Comparison of ENCODE assay signal across 17 cellular contexts in genomic region chr10:99623919-99624318, GRCh38.
"Had no signal": no experiment of that assay in that cellular context is flagged by ENCODE, and none has a peak within 500 bp of the region (broad histone marks: within the 10 kb centered on the region; RNA-seq: fewer than 3 reads in every experiment).

No MANE protein-coding gene starts in this region.

- H3K27me3 ChIP-seq: tibial artery, uterus had no signal

- H3K4me3 Mint-ChIP-seq: activated naive CD8-positive, alpha-beta T cell treated with anti-CD3 and anti-CD28 coated beads, Interleukin-2, amount 10 ng/mL, durations not matched to agents 7 days and 5 days; dendritic cell treated with granulocyte-macrophage colony-stimulating factor and Interleukin-4, amounts not matched to agents 40 ng/mL and 50 ng/mL, for 4 days; memory B cell had no signal

- H3K36me3 ChIP-seq: left ventricle myocardium inferior, tibial artery, uterus had no signal

- H3K9me3 Mint-ChIP-seq: activated naive CD8-positive, alpha-beta T cell treated with anti-CD3 and anti-CD28 coated beads, Interleukin-2, amount 10 ng/mL, durations not matched to agents 7 days and 5 days; dendritic cell treated with granulocyte-macrophage colony-stimulating factor and Interleukin-4, amounts not matched to agents 40 ng/mL and 50 ng/mL, for 4 days; memory B cell; naive thymus-derived CD8-positive, alpha-beta T cell; T-cell had no signal

- H3K27ac Mint-ChIP-seq: activated naive CD8-positive, alpha-beta T cell treated with anti-CD3 and anti-CD28 coated beads, Interleukin-2, amount 10 ng/mL, durations not matched to agents 7 days and 5 days; dendritic cell treated with granulocyte-macrophage colony-stimulating factor and Interleukin-4, amounts not matched to agents 40 ng/mL and 50 ng/mL, for 4 days; memory B cell; T-cell had no signal

- ATAC-seq: naive thymus-derived CD8-positive, alpha-beta T cell; sciatic nerve; T-cell had no signal

- DNase-seq: activated CD4-positive, alpha-beta T cell treated with anti-CD3 and anti-CD28 coated beads, Interleukin-2, amount 50 U/mL, for 1 hour; activated effector memory CD4-positive, alpha-beta T cell treated with anti-CD3 and anti-CD28 coated beads, Interleukin-2, amount 50 U/mL, for 16 hours; activated naive CD8-positive, alpha-beta T cell treated with anti-CD3 and anti-CD28 coated beads, Interleukin-2, amount 10 ng/mL, durations not matched to agents 7 days and 5 days; aorta; effector memory CD4-positive, alpha-beta T cell; foreskin fibroblast; glutamatergic neuron; hypothalamus; left ventricle myocardium inferior; naive thymus-derived CD8-positive, alpha-beta T cell; SK-N-SH; T-cell; tibial artery; uterus had no signal

- H3K27me3 Mint-ChIP-seq: dendritic cell treated with granulocyte-macrophage colony-stimulating factor and Interleukin-4, amounts not matched to agents 40 ng/mL and 50 ng/mL, for 4 days; memory B cell had no signal

- H3K4me3 ChIP-seq: left ventricle myocardium inferior, tibial artery, uterus had no signal

- H3K9me3 ChIP-seq: left ventricle myocardium inferior, SK-N-SH, tibial artery, uterus had no signal

- H3K27ac ChIP-seq: left ventricle myocardium inferior, tibial artery, uterus had no signal

- H3K36me3 Mint-ChIP-seq: memory B cell; naive thymus-derived CD8-positive, alpha-beta T cell; T-cell had no signal
